In genomic region chr6:77466055-77467028, GRCh38 we compare ENCODE assay signal across 8 cellular contexts. TPM values are rescaled to one million over a fixed set of nuclear protein-coding genes. Genes with fewer than 3 reads are reported as not detected.
A peak's percentile ranks its signal among the peaks of the same experiment; 100 is the strongest.
DNase-seq lines count a peak whose midpoint lies in the region; ATAC-seq and TF ChIP-seq lines count a peak whose summit lies in the region.

No MANE protein-coding gene starts in this region.

- H3K4me1 ChIP-seq in right lobe of liver (peaks cover 0 to 17% (median 0%) of the 10 kb centered on the region in 4 donors), suprapubic skin (peaks cover 36% of the 10 kb centered on the region)

- ATAC-seq in GM19035 (IDR thresholded peaks at IDR 0.05; ENCODE audit: unreplicated experiment) (peak; percentile 84), HG03097 (IDR thresholded peaks at IDR 0.05; ENCODE audit: low FRiP score, unreplicated experiment) (peak; percentile 83), right lobe of liver (peak; percentile 88 to 96 (median 93))

- H3K27ac ChIP-seq in dorsolateral prefrontal cortex = peak overlapping the region in 7 of 59 donors; percentile 1 to 56 (median 13)
- no peak overlapping the region for H3K27ac ChIP-seq in right lobe of liver
- H3K27ac ChIP-seq in suprapubic skin = no peak overlapping the region

- peak in 54 of 56 donors; percentile 24 to 68 (median 48) for TF ChIP-seq CTCF in dorsolateral prefrontal cortex (IDR thresholded peaks at IDR 0.05 in 54 of 56, conservative IDR thresholded peaks at IDR 0.05 in 2 of 56; ENCODE audit: low read depth in 1 of 56, partially characterized antibody in 56 of 56)
- TF ChIP-seq CTCF in right lobe of liver (IDR thresholded peaks at IDR 0.05) = peak; percentile 42 to 64 (median 53)
- peak in 1 of 2 donors; percentile 29 for TF ChIP-seq CTCF in suprapubic skin (IDR thresholded peaks at IDR 0.05)

- H3K9me3 ChIP-seq in right lobe of liver (no peaks in the 10 kb centered on the region), suprapubic skin (no peaks in the 10 kb centered on the region)

- TF ChIP-seq POLR2A in right lobe of liver (IDR thresholded peaks at IDR 0.05) = no peak
- no peak for TF ChIP-seq POLR2A in suprapubic skin (IDR thresholded peaks at IDR 0.05)

- H3K36me3 ChIP-seq in right lobe of liver (no peaks in the 10 kb centered on the region), suprapubic skin (no peaks in the 10 kb centered on the region)

- intact Hi-C loops in dorsolateral prefrontal cortex (cut with DNase I) = no loop called here
- intact Hi-C loops in right lobe of liver (cut with DNase I) = no loop called here

- peak; percentile 11 for DNase-seq in COLO668 (lab: John Stamatoyannopoulos, UW; ENCODE audit: unreplicated experiment)
- DNase-seq in SK-MEL-5 (ENCODE audit: low read depth, low spot score) = peak; percentile 61
- DNase-seq in dorsolateral prefrontal cortex = peak in 5 of 10 donors; percentile 3 to 57 (median 46)
- DNase-seq in right lobe of liver = peak in 2 of 3 donors; percentile 51 to 60
- DNase-seq in suprapubic skin (ENCODE audit: low spot score in 2 of 2) = no peak
- DNase-seq in NCI-H2196 (lab: John Stamatoyannopoulos, UW; ENCODE audit: unreplicated experiment) = no peak

- peaks cover 0 to 78% (median 43%) of the 10 kb centered on the region in 45 donors for H3K27me3 ChIP-seq in dorsolateral prefrontal cortex
- peaks cover 0 to 13% of the 10 kb centered on the region in 2 donors for H3K27me3 ChIP-seq in right lobe of liver
- peaks cover 53% of the 10 kb centered on the region for H3K27me3 ChIP-seq in suprapubic skin

- 2% methylated on average over 36 of the region's 36 CpGs for WGBS in right lobe of liver (ENCODE audit: insufficient coverage, low coverage, low lambda C conversion rate, missing lambda C conversion rate)
- 2% methylated on average over 36 of the region's 36 CpGs for WGBS in suprapubic skin

- TF ChIP-seq EP300 in suprapubic skin (IDR thresholded peaks at IDR 0.05) = no peak

- H3K4me3 ChIP-seq in dorsolateral prefrontal cortex (peak overlapping the region; percentile 27 to 72 (median 56)), right lobe of liver (peak overlapping the region; percentile 29 to 59 (median 55)), suprapubic skin (peak overlapping the region; percentile 49)

- in situ Hi-C loops in SK-MEL-5 (cut with HindIII; ENCODE audit: low pct_unique_long_range_greater_than_20kb, low sequenced_read_pairs) = no loop called here

RNA-seq across cellular contexts. Expression of gene HTR1B, which starts 3.1 kb away (rescaled TPM):
- not detected in 2 replicates for total RNA-seq in SK-MEL-5 (2014; rRNA removed; shearing (Covaris generic))
- not detected in 2 replicates for polyA plus RNA-seq in SK-MEL-5 (2015; cell fraction: cytosol; rRNA removed)
- not detected in 2 replicates for polyA plus RNA-seq in SK-MEL-5 (2015; cell fraction: nucleus; rRNA removed)
- total RNA-seq in dorsolateral prefrontal cortex (10 to 100 TPM in 12 of 120 experiments, 1 to 10 TPM in 108; 2.1 to 15.6 (median 6.5) TPM), right lobe of liver (not detected), suprapubic skin (under 1 TPM in 1 of 4 donors, not detected in 3; 0.36 TPM)

Comparison
In these comparisons a context has a peak if more than half of its experiments do, and no peak if none do; other contexts are left out.
1. DNase-seq: peak in COLO668 (single experiment), SK-MEL-5 (single experiment) and right lobe of liver (2 of 3); none in suprapubic skin (0 of 2) and NCI-H2196 (single experiment).
2. Peak in every context shown above with its lines, with median percentiles within 50 percentile points of each other: ATAC-seq and H3K4me3 ChIP-seq.